In genomic region chr6:157763129-157763893, GRCh38 we compare ENCODE assay signal across 8 cellular contexts. TPM values are rescaled to one million over a fixed set of nuclear protein-coding genes. Genes with fewer than 3 reads are reported as not detected.
A peak's percentile ranks its signal among the peaks of the same experiment; 100 is the strongest.
DNase-seq lines count a peak whose midpoint lies in the region; ATAC-seq and TF ChIP-seq lines count a peak whose summit lies in the region.

No MANE protein-coding gene starts in this region.

- H3K4me3 ChIP-seq in GM12865 (ENCODE audit: low read depth, low read length) (no peak overlapping the region), retinal pigment epithelial cell (ENCODE audit: low read length) (no peak overlapping the region)

- H3K4me1 Mint-ChIP-seq in activated T-cell treated with anti-CD3 and anti-CD28 coated beads, Interleukin-2, amount 50 U/mL, for 4 hours (ENCODE audit: low read depth): peaks cover 84% of the 10 kb centered on the region

- TF ChIP-seq CTCF in GM12865 (IDR thresholded peaks at IDR 0.05; ENCODE audit: insufficient read depth, low read depth, low read length, missing control alignments): no peak
- TF ChIP-seq CTCF in retinal pigment epithelial cell (conservative IDR thresholded peaks at IDR 0.05; ENCODE audit: low read depth, low read length): no peak
- TF ChIP-seq CTCF in GM10248 (IDR thresholded peaks at IDR 0.05; ENCODE audit: control extremely low read depth, extremely low read depth, low read depth, missing control alignments): no peak

- H3K4me3 Mint-ChIP-seq in activated T-cell treated with anti-CD3 and anti-CD28 coated beads, Interleukin-2, amount 50 U/mL, for 4 hours: peak overlapping the region; percentile 26

- ATAC-seq in activated T-cell treated with anti-CD3 and anti-CD28 coated beads, Interleukin-2, amount 50 U/mL, for 4 hours: no peak
- ATAC-seq in GM21515 (IDR thresholded peaks at IDR 0.05; ENCODE audit: unreplicated experiment): no peak

- H3K36me3 Mint-ChIP-seq in activated T-cell treated with anti-CD3 and anti-CD28 coated beads, Interleukin-2, amount 50 U/mL, for 4 hours (ENCODE audit: insufficient read depth): peaks cover 3% of the 10 kb centered on the region

- POLR2A ChIA-PET in GM10248 (lab: Yijun Ruan, JAX): interaction anchor here (0.9 kb wide), 1 partner anchor 38 kb away, joined by 3 read pairs; no protein-coding TSS in a partner anchor

- CTCF ChIA-PET in GM10248 (lab: Yijun Ruan, JAX): interaction anchor here (1.2 to 10.3 kb wide), 8 partner anchors 7 to 220 kb away, joined by 3 to 115 read pairs (median 4); no protein-coding TSS in a partner anchor

- H3K27me3 Mint-ChIP-seq in activated T-cell treated with anti-CD3 and anti-CD28 coated beads, Interleukin-2, amount 50 U/mL, for 4 hours (ENCODE audit: low read depth): peaks cover 5% of the 10 kb centered on the region

- no peaks in the 10 kb centered on the region for H3K9me3 Mint-ChIP-seq in activated T-cell treated with anti-CD3 and anti-CD28 coated beads, Interleukin-2, amount 50 U/mL, for 4 hours

- DNase-seq in GM12865 (ENCODE audit: low read depth): peak; percentile 41
- DNase-seq in NCI-H1436 treated with DMSO at 0.1 percent for 48 hours (lab: John Stamatoyannopoulos, UW): peak; percentile 11
- DNase-seq in activated T-cell treated with anti-CD3 and anti-CD28 coated beads, Interleukin-2, amount 50 U/mL, for 4 hours: peak; percentile 35
- peak; percentile 45 for DNase-seq in glomerular endothelial cell (ENCODE audit: extremely low read depth, low read depth, low spot score)
- peak; percentile 79 for DNase-seq in retinal pigment epithelial cell (ENCODE audit: low read depth)
- no peak for DNase-seq in NOMO-1 (lab: John Stamatoyannopoulos, UW; ENCODE audit: unreplicated experiment in 2 of 2)
- no peak for DNase-seq in GM10248 (ENCODE audit: extremely low spot score)

RNA-seq across cellular contexts. Expression of gene SNX9, which starts 59.7 kb away (rescaled TPM):
- total RNA-seq in activated T-cell treated with anti-CD3 and anti-CD28 coated beads, Interleukin-2, amount 50 U/mL, for 4 hours: 10 to 100 TPM; 39.0 to 52.5 (median 42.8) TPM
- total RNA-seq in glomerular endothelial cell: 59.4 and 72.3 TPM in 2 replicates

Comparison
In these comparisons a context has a peak if more than half of its experiments do, and no peak if none do; other contexts are left out.
1. DNase-seq: peak in GM12865 (single experiment), NCI-H1436 treated with DMSO at 0.1 percent for 48 hours (single experiment), activated T-cell treated with anti-CD3 and anti-CD28 coated beads, Interleukin-2, amount 50 U/mL, for 4 hours (single experiment), glomerular endothelial cell (single experiment) and retinal pigment epithelial cell (single experiment); none in NOMO-1 (0 of 2) and GM10248 (single experiment).